In the genomic region with DNA sequence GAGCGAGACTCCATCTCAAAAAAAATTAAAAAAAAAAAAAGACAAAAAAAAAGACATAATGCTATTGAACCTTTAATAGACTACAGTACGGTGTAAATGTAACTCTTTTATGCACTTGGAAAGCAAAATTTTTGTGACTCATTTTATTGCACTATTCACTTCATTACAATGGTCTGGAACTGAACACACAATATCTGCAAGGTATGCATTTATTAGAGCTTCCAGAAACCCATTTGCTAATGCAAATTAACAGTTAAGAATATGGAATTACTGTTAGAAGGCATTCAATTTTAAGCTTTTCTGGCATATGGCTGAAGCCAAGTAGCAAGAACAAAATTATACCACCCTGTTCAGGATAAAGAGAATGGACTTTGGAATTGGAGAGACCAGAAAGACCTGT, we compare ENCODE assay signal across 31 cellular contexts.
"Had no signal": no experiment of that assay in that cellular context is flagged by ENCODE, and none has a peak within 500 bp of the region (broad histone marks: within the 10 kb centered on the region; RNA-seq: fewer than 3 reads in every experiment).

No MANE protein-coding gene starts in this region.

- H3K27me3 ChIP-seq: neural progenitor cell, ovary, suprapubic skin, testis, tibial artery, transverse colon, upper lobe of right lung, uterus had no signal

- H3K9ac ChIP-seq: neural progenitor cell, parathyroid adenoma had no signal

- H3K36me3 ChIP-seq: neural progenitor cell, ovary, spleen, suprapubic skin, tibial artery, transverse colon, upper lobe of right lung, uterus had no signal

- H3K4me1 Mint-ChIP-seq: nephron; neural progenitor cell; stimulated activated memory B cell treated with anti-CD40 and anti-IgM and Interleukin-4, amounts not matched to agents 10 μg/mL and 1 μg/mL and 100 μg/mL, for 72 hours; stimulated activated naive CD8-positive, alpha-beta T cell treated with anti-CD3 and anti-CD28 coated beads, Interleukin-15, amount 100 ng/mL, for 72 hours had no signal

- H3K27ac Mint-ChIP-seq: natural killer cell; nephron; neural progenitor cell; progenitor cell of endocrine pancreas; stimulated activated memory B cell treated with anti-CD40 and anti-IgM and Interleukin-4, amounts not matched to agents 10 μg/mL and 1 μg/mL and 100 μg/mL, for 72 hours; stimulated activated naive CD8-positive, alpha-beta T cell treated with anti-CD3 and anti-CD28 coated beads, Interleukin-15, amount 100 ng/mL, for 72 hours; type B pancreatic cell had no signal

- H3K4me3 Mint-ChIP-seq: natural killer cell; nephron; neural progenitor cell; stimulated activated memory B cell treated with anti-CD40 and anti-IgM and Interleukin-4, amounts not matched to agents 10 μg/mL and 1 μg/mL and 100 μg/mL, for 72 hours; stimulated activated naive CD8-positive, alpha-beta T cell treated with anti-CD3 and anti-CD28 coated beads, Interleukin-15, amount 100 ng/mL, for 72 hours; type B pancreatic cell had no signal

- H2AFZ ChIP-seq: neural progenitor cell, parathyroid adenoma had no signal

- DNase-seq: natural killer cell; occipital lobe; ovary; posterior cingulate gyrus; psoas muscle; right cardiac atrium; spleen; stimulated activated CD4-positive, alpha-beta T cell treated with anti-CD3 and anti-CD28 coated beads, Interleukin-12 subunit alpha, Interleukin-12 subunit beta, amount 100 ng/mL, for 4 hours; stimulated activated CD4-positive, alpha-beta T cell treated with anti-CD3 and anti-CD28 coated beads, Interleukin-1b, Interleukin-23, amount 100 ng/mL, for 48 hours; stimulated activated CD4-positive, alpha-beta T cell treated with anti-CD3 and anti-CD28 coated beads, Interleukin-4, amount 100 ng/mL, for 1 hour; stimulated activated CD4-positive, alpha-beta T cell treated with anti-CD3 and anti-CD28 coated beads, Interleukin-4, amount 100 ng/mL, for 4 hours; stimulated activated CD8-positive, alpha-beta memory T cell treated with anti-CD3 and anti-CD28 coated beads, Interleukin-4, amount 100 ng/mL, for 48 hours; stimulated activated naive CD4-positive, alpha-beta T cell; stimulated activated naive CD8-positive, alpha-beta T cell treated with anti-CD3 and anti-CD28 coated beads, Interleukin-15, amount 100 ng/mL, for 72 hours; stimulated activated naive CD8-positive, alpha-beta T cell treated with anti-CD3 and anti-CD28 coated beads, Interleukin-15, Interleukin-2, amounts not matched to agents 100 U/mL and 50 U/mL, for 24 hours; substantia nigra; testis; tibial artery; transverse colon; upper lobe of right lung; uterus had no signal

- H3K79me2 ChIP-seq: parathyroid adenoma had no signal

- ATAC-seq: natural killer cell; psoas muscle; right cardiac atrium; sciatic nerve; stimulated activated memory B cell treated with anti-CD40 and anti-IgM and Interleukin-4, amounts not matched to agents 10 μg/mL and 1 μg/mL and 100 μg/mL, for 72 hours; stimulated activated naive CD8-positive, alpha-beta T cell treated with anti-CD3 and anti-CD28 coated beads, Interleukin-15, amount 100 ng/mL, for 72 hours; stimulated activated naive CD8-positive, alpha-beta T cell treated with anti-CD3 and anti-CD28 coated beads, Interleukin-15, Interleukin-2, amounts not matched to agents 100 U/mL and 50 U/mL, for 24 hours; upper lobe of right lung had no signal

- H3K4me3 ChIP-seq: neural progenitor cell, ovary, psoas muscle, skin epidermis, smooth muscle cell, spleen, suprapubic skin, testis, tibial artery, transverse colon, upper lobe of right lung, uterus had no signal

- H3K4me1 ChIP-seq: neural progenitor cell, parathyroid adenoma, psoas muscle, spleen, suprapubic skin, testis, tibial artery, transverse colon, uterus had no signal

- H3K4me2 ChIP-seq: neural progenitor cell, smooth muscle cell had no signal

- H3K27ac ChIP-seq: neural progenitor cell, ovary, parathyroid adenoma, psoas muscle, skin epidermis, spleen, suprapubic skin, testis, tibial artery, transverse colon, upper lobe of right lung, uterus had no signal

- H3K9me3 ChIP-seq: ovary, psoas muscle, spleen, suprapubic skin, testis, tibial artery, transverse colon, upper lobe of right lung, uterus had no signal

- H3K9me3 Mint-ChIP-seq: natural killer cell; nephron; neural progenitor cell; stimulated activated memory B cell treated with anti-CD40 and anti-IgM and Interleukin-4, amounts not matched to agents 10 μg/mL and 1 μg/mL and 100 μg/mL, for 72 hours; stimulated activated naive CD8-positive, alpha-beta T cell treated with anti-CD3 and anti-CD28 coated beads, Interleukin-15, amount 100 ng/mL, for 72 hours; type B pancreatic cell had no signal

- H3K27me3 Mint-ChIP-seq: progenitor cell of endocrine pancreas; stimulated activated memory B cell treated with anti-CD40 and anti-IgM and Interleukin-4, amounts not matched to agents 10 μg/mL and 1 μg/mL and 100 μg/mL, for 72 hours; type B pancreatic cell had no signal

- H3K36me3 Mint-ChIP-seq: natural killer cell; neural progenitor cell; stimulated activated memory B cell treated with anti-CD40 and anti-IgM and Interleukin-4, amounts not matched to agents 10 μg/mL and 1 μg/mL and 100 μg/mL, for 72 hours; type B pancreatic cell had no signal
